Comparison of ENCODE assay signal across 1 cellular context in genomic region chr9:109574061-109574882, GRCh38.
TF ChIP-seq lines count a peak whose summit lies in the region.

No MANE protein-coding gene starts in this region.

TF ChIP-seq in HEK293, 187 proteins besides CTCF, POLR2A, EP300 and RAD21 (continued from another document):
- TF ChIP-seq, protein P1, sequence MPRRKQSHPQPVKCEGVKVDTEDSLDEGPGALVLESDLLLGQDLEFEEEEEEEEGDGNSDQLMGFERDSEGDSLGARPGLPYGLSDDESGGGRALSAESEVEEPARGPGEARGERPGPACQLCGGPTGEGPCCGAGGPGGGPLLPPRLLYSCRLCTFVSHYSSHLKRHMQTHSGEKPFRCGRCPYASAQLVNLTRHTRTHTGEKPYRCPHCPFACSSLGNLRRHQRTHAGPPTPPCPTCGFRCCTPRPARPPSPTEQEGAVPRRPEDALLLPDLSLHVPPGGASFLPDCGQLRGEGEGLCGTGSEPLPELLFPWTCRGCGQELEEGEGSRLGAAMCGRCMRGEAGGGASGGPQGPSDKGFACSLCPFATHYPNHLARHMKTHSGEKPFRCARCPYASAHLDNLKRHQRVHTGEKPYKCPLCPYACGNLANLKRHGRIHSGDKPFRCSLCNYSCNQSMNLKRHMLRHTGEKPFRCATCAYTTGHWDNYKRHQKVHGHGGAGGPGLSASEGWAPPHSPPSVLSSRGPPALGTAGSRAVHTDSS (tag by site-specific recombination; IDR thresholded peaks at IDR 0.05): no peak
- no peak for TF ChIP-seq ZBTB20 (tag by site-specific recombination; IDR thresholded peaks at IDR 0.05)
